In the genomic region with DNA sequence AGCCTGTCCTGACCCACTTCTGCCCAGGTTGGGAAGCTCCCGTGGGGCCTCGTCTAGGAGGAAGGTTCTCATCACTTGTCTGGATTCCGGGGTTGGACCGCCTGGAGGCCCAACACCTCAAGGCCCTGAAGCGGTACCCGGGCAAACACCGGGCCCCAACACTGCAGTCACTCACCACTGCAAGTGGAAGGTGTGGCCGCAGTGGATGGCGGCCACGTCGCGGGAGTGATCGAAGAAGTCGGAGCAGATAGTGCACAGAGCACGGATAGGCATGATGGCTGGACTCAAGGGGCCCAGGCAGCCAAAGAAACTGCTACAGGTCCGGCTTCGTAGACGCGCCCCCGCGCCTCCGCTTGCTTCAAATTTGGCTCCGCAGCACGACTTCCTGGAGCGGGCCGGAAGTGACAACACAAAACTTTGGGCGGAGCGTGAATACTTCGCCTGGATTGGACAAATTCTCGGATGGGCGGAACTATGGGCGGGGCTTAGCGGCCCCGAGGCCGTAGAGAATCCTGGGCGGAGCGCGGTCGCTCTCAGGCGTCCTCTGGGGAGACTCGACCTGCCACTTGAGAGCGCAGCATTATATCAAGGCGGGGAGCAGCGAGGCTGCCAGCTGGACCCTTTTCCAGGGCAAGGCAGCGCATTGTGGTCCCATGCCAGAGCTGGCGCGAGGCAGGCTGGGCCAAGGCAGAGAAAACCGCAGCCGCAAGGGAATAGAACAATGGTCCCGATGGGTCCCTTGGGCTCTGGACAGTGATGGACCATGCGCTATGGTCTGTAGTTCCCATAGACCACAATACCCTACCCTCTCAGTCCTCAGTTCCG, we compare ENCODE assay signal across 8 cellular contexts. TPM values are rescaled to one million over a fixed set of nuclear protein-coding genes. Genes with fewer than 3 reads are reported as not detected.
A peak's percentile ranks its signal among the peaks of the same experiment; 100 is the strongest.
DNase-seq lines count a peak whose midpoint lies in the region; ATAC-seq and TF ChIP-seq lines count a peak whose summit lies in the region.

A gene with protein sequence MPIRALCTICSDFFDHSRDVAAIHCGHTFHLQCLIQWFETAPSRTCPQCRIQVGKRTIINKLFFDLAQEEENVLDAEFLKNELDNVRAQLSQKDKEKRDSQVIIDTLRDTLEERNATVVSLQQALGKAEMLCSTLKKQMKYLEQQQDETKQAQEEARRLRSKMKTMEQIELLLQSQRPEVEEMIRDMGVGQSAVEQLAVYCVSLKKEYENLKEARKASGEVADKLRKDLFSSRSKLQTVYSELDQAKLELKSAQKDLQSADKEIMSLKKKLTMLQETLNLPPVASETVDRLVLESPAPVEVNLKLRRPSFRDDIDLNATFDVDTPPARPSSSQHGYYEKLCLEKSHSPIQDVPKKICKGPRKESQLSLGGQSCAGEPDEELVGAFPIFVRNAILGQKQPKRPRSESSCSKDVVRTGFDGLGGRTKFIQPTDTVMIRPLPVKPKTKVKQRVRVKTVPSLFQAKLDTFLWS (minus strand): TSS at position 384 of the 825 bp plus-strand sequence. CDS start 111 bp downstream, at position 273.

- H3K4me1 ChIP-seq in GM23248 (ENCODE audit: insufficient read depth) (no peaks in the 10 kb centered on the region), Karpas-422 (ENCODE audit: low read length) (peaks cover 29% of the 10 kb centered on the region), fibroblast of lung (ENCODE audit: control insufficient read depth, extremely low read depth, insufficient read depth, low read length) (peaks cover 3% of the 10 kb centered on the region)
- peaks cover 10 to 11% of the 10 kb centered on the region in 2 donors for H3K4me1 ChIP-seq in naive thymus-derived CD4-positive, alpha-beta T cell (ENCODE audit: control insufficient read depth in 2 of 2, insufficient read depth in 2 of 2, low read length in 2 of 2)

- H3K36me3 Mint-ChIP-seq in activated T-helper 1 cell treated with anti-CD3 and anti-CD28 coated beads, Interleukin-12 subunit alpha, Interleukin-12 subunit beta, Interleukin-2, Interleukin-4 antibody, amounts not matched to agents 30 ng/mL and 10 ng/mL and 1 ng/mL, durations not matched to agents 14 hours and 24 hours and 36 hours (ENCODE audit: low read depth): peaks cover 2% of the 10 kb centered on the region
- no peaks in the 10 kb centered on the region for H3K36me3 Mint-ChIP-seq in naive thymus-derived CD4-positive, alpha-beta T cell
- H3K36me3 Mint-ChIP-seq in stimulated activated memory B cell treated with anti-CD40 and anti-IgM and Interleukin-4, amounts not matched to agents 10 μg/mL and 1 μg/mL and 100 μg/mL, for 72 hours: no peaks in the 10 kb centered on the region

- H3K9me3 ChIP-seq in GM23248 (ENCODE audit: low read depth) (no peaks in the 10 kb centered on the region), Karpas-422 (ENCODE audit: low read length) (no peaks in the 10 kb centered on the region), fibroblast of lung (ENCODE audit: control insufficient read depth, insufficient read depth, low read depth, low read length) (no peaks in the 10 kb centered on the region)
- no peaks in the 10 kb centered on the region for H3K9me3 ChIP-seq in naive thymus-derived CD4-positive, alpha-beta T cell (ENCODE audit: control insufficient read depth in 2 of 3, low read length in 3 of 3)

- H3K79me2 ChIP-seq in GM23248 (ENCODE audit: insufficient read depth) (peaks cover 18% of the 10 kb centered on the region), Karpas-422 (ENCODE audit: low read length) (peaks cover 33% of the 10 kb centered on the region), fibroblast of lung (ENCODE audit: control insufficient read depth, insufficient read depth, low read length) (peaks cover 8% of the 10 kb centered on the region)

- H3K4me2 ChIP-seq in GM23248 (ENCODE audit: unreplicated experiment): peak within 1 kb of the TSS; percentile 98
- peak within 1 kb of the TSS; percentile 99 for H3K4me2 ChIP-seq in Karpas-422 (ENCODE audit: low read depth, low read length, poor library complexity, severe bottlenecking)
- peak within 1 kb of the TSS; percentile 87 for H3K4me2 ChIP-seq in fibroblast of lung (ENCODE audit: extremely low read depth, insufficient read depth, low read length)

- H3K27ac Mint-ChIP-seq in activated T-helper 1 cell treated with anti-CD3 and anti-CD28 coated beads, Interleukin-12 subunit alpha, Interleukin-12 subunit beta, Interleukin-2, Interleukin-4 antibody, amounts not matched to agents 30 ng/mL and 10 ng/mL and 1 ng/mL, durations not matched to agents 14 hours and 24 hours and 36 hours: peak within 1 kb of the TSS; percentile 93
- peak within 1 kb of the TSS; percentile 70 to 95 (median 92) for H3K27ac Mint-ChIP-seq in naive thymus-derived CD4-positive, alpha-beta T cell
- peak within 1 kb of the TSS; percentile 72 for H3K27ac Mint-ChIP-seq in stimulated activated memory B cell treated with anti-CD40 and anti-IgM and Interleukin-4, amounts not matched to agents 10 μg/mL and 1 μg/mL and 100 μg/mL, for 72 hours

- peak; percentile 100 for ATAC-seq in naive thymus-derived CD4-positive, alpha-beta T cell
- peak; percentile 99 for ATAC-seq in stimulated activated memory B cell treated with anti-CD40 and anti-IgM and Interleukin-4, amounts not matched to agents 10 μg/mL and 1 μg/mL and 100 μg/mL, for 72 hours

- no peaks in the 10 kb centered on the region for H3K36me3 ChIP-seq in GM23248 (ENCODE audit: low read depth)
- no peaks in the 10 kb centered on the region for H3K36me3 ChIP-seq in Karpas-422 (ENCODE audit: insufficient read depth, low read length)
- no peaks in the 10 kb centered on the region for H3K36me3 ChIP-seq in fibroblast of lung (ENCODE audit: control insufficient read depth, insufficient read depth, low read length)
- no peaks in the 10 kb centered on the region for H3K36me3 ChIP-seq in naive thymus-derived CD4-positive, alpha-beta T cell (ENCODE audit: control insufficient read depth in 2 of 3, insufficient read depth in 3 of 3, low read length in 3 of 3)

- H3K9me2 ChIP-seq in GM23248 (ENCODE audit: insufficient read depth): no peaks in the 10 kb centered on the region
- H3K9me2 ChIP-seq in Karpas-422 (replicated peaks; ENCODE audit: insufficient read depth, low read length): no peaks in the 10 kb centered on the region

- CTCF ChIA-PET in naive thymus-derived CD4-positive, alpha-beta T cell (lab: Charles Lee): interaction anchor here (0.7 to 1.1 kb wide), 2 partner anchors 17 to 54 kb away, joined by 4 read pairs; no protein-coding TSS in a partner anchor

- peaks cover 18% of the 10 kb centered on the region for H3K4me1 Mint-ChIP-seq in activated T-helper 1 cell treated with anti-CD3 and anti-CD28 coated beads, Interleukin-12 subunit alpha, Interleukin-12 subunit beta, Interleukin-2, Interleukin-4 antibody, amounts not matched to agents 30 ng/mL and 10 ng/mL and 1 ng/mL, durations not matched to agents 14 hours and 24 hours and 36 hours (ENCODE audit: low read depth)
- peaks cover 4 to 19% (median 13%) of the 10 kb centered on the region in 7 donors for H3K4me1 Mint-ChIP-seq in naive thymus-derived CD4-positive, alpha-beta T cell
- H3K4me1 Mint-ChIP-seq in stimulated activated memory B cell treated with anti-CD40 and anti-IgM and Interleukin-4, amounts not matched to agents 10 μg/mL and 1 μg/mL and 100 μg/mL, for 72 hours: peaks cover 9% of the 10 kb centered on the region

- H3K9ac ChIP-seq in GM23248: peak within 1 kb of the TSS; percentile 82
- H3K9ac ChIP-seq in Karpas-422 (ENCODE audit: low read length): peak within 1 kb of the TSS; percentile 83
- peak within 1 kb of the TSS; percentile 50 for H3K9ac ChIP-seq in fibroblast of lung (ENCODE audit: insufficient read depth, low read length)

- H3K4me3 Mint-ChIP-seq in activated T-helper 1 cell treated with anti-CD3 and anti-CD28 coated beads, Interleukin-12 subunit alpha, Interleukin-12 subunit beta, Interleukin-2, Interleukin-4 antibody, amounts not matched to agents 30 ng/mL and 10 ng/mL and 1 ng/mL, durations not matched to agents 14 hours and 24 hours and 36 hours: peak within 1 kb of the TSS; percentile 97
- H3K4me3 Mint-ChIP-seq in naive thymus-derived CD4-positive, alpha-beta T cell: peak within 1 kb of the TSS; percentile 80 to 94 (median 88)
- H3K4me3 Mint-ChIP-seq in stimulated activated memory B cell treated with anti-CD40 and anti-IgM and Interleukin-4, amounts not matched to agents 10 μg/mL and 1 μg/mL and 100 μg/mL, for 72 hours: peak within 1 kb of the TSS; percentile 86

- H2AFZ ChIP-seq in GM23248 (peak within 1 kb of the TSS; percentile 98), Karpas-422 (ENCODE audit: low read length) (peak within 1 kb of the TSS; percentile 94), fibroblast of lung (ENCODE audit: low read length) (peak within 1 kb of the TSS; percentile 99)

- TF ChIP-seq CTCF in fibroblast of lung (conservative IDR thresholded peaks at IDR 0.05 in 1 of 2, IDR thresholded peaks at IDR 0.05 in 1 of 2; ENCODE audit: low read depth in 1 of 2, low read length in 2 of 2): no peak

- H3K4me3 ChIP-seq in GM23248 (peak within 1 kb of the TSS; percentile 98), Karpas-422 (ENCODE audit: low read length) (peak within 1 kb of the TSS; percentile 85), fibroblast of lung (replicated peaks in 1 of 4; ENCODE audit: control extremely low read depth in 1 of 4, insufficient read depth in 1 of 4, low read depth in 3 of 4, low read length in 4 of 4) (peak within 1 kb of the TSS; percentile 66 to 74 (median 70))
- H3K4me3 ChIP-seq in naive thymus-derived CD4-positive, alpha-beta T cell (ENCODE audit: low read length): peak within 1 kb of the TSS; percentile 75

- POLR2A ChIA-PET in naive thymus-derived CD4-positive, alpha-beta T cell (lab: Charles Lee): interaction anchor here (0.5 to 2.1 kb wide), 8 partner anchors 43 to 409 kb away, joined by 3 to 6 read pairs (median 4); a partner anchor contains a TSS

- no peaks in the 10 kb centered on the region for H3K9me3 Mint-ChIP-seq in activated T-helper 1 cell treated with anti-CD3 and anti-CD28 coated beads, Interleukin-12 subunit alpha, Interleukin-12 subunit beta, Interleukin-2, Interleukin-4 antibody, amounts not matched to agents 30 ng/mL and 10 ng/mL and 1 ng/mL, durations not matched to agents 14 hours and 24 hours and 36 hours
- H3K9me3 Mint-ChIP-seq in naive thymus-derived CD4-positive, alpha-beta T cell: no peaks in the 10 kb centered on the region
- no peaks in the 10 kb centered on the region for H3K9me3 Mint-ChIP-seq in stimulated activated memory B cell treated with anti-CD40 and anti-IgM and Interleukin-4, amounts not matched to agents 10 μg/mL and 1 μg/mL and 100 μg/mL, for 72 hours

- WGBS in GM23248 (ENCODE audit: low coverage in 1 of 2, low lambda C conversion rate in 2 of 2, missing lambda C conversion rate in 2 of 2), 2 experiments: 1% methylated on average over 52 of the region's 52 CpGs

- intact Hi-C loops in activated T-helper 1 cell treated with anti-CD3 and anti-CD28 coated beads, Interleukin-12 subunit alpha, Interleukin-12 subunit beta, Interleukin-2, Interleukin-4 antibody, amounts not matched to agents 30 ng/mL and 10 ng/mL and 1 ng/mL, durations not matched to agents 14 hours and 24 hours and 36 hours (cut with micrococcal nuclease): loop anchor here (1.0 to 2.0 kb wide), 13 partner anchors 13 to 736 kb away; a partner anchor contains a TSS
- intact Hi-C loops in naive thymus-derived CD4-positive, alpha-beta T cell (cut with micrococcal nuclease): loop anchor here (1.0 to 5.0 kb wide), 14 partner anchors 47 to 1554 kb away; a partner anchor contains a TSS

- no peaks in the 10 kb centered on the region for H4K20me1 ChIP-seq in GM23248 (ENCODE audit: insufficient read depth)
- H4K20me1 ChIP-seq in Karpas-422 (ENCODE audit: insufficient read depth, low read depth, low read length): no peaks in the 10 kb centered on the region
- H4K20me1 ChIP-seq in fibroblast of lung (ENCODE audit: control insufficient read depth, extremely low read depth, insufficient read depth, low read length): no peaks in the 10 kb centered on the region

- in situ Hi-C loops in GM23248 (cut with MboI): no loop called here

- H3K27me3 ChIP-seq in GM23248 (replicated peaks; ENCODE audit: insufficient read depth) (no peaks in the 10 kb centered on the region), Karpas-422 (ENCODE audit: low read length) (no peaks in the 10 kb centered on the region), fibroblast of lung (ENCODE audit: control insufficient read depth, insufficient read depth, low read length) (no peaks in the 10 kb centered on the region)
- no peaks in the 10 kb centered on the region for H3K27me3 ChIP-seq in naive thymus-derived CD4-positive, alpha-beta T cell (ENCODE audit: control insufficient read depth in 2 of 2, insufficient read depth in 2 of 2, low read length in 2 of 2)

- H3F3A ChIP-seq in GM23248 (ENCODE audit: insufficient read depth): no peaks in the 10 kb centered on the region

- H3K27me3 Mint-ChIP-seq in activated T-helper 1 cell treated with anti-CD3 and anti-CD28 coated beads, Interleukin-12 subunit alpha, Interleukin-12 subunit beta, Interleukin-2, Interleukin-4 antibody, amounts not matched to agents 30 ng/mL and 10 ng/mL and 1 ng/mL, durations not matched to agents 14 hours and 24 hours and 36 hours (ENCODE audit: insufficient read depth): no peaks in the 10 kb centered on the region
- no peaks in the 10 kb centered on the region for H3K27me3 Mint-ChIP-seq in naive thymus-derived CD4-positive, alpha-beta T cell
- peaks cover 4% of the 10 kb centered on the region for H3K27me3 Mint-ChIP-seq in stimulated activated memory B cell treated with anti-CD40 and anti-IgM and Interleukin-4, amounts not matched to agents 10 μg/mL and 1 μg/mL and 100 μg/mL, for 72 hours

- H3K27ac ChIP-seq in GM23248: peak within 1 kb of the TSS; percentile 15; the same call in 1 of the 2 replicates
- no peak within 1 kb of the TSS; the same call in 1 of the 2 replicates for H3K27ac ChIP-seq in Karpas-422 (ENCODE audit: low read length)
- peak within 1 kb of the TSS; percentile 39 for H3K27ac ChIP-seq in fibroblast of lung (ENCODE audit: insufficient read depth, low read length)
- peak within 1 kb of the TSS; percentile 71 for H3K27ac ChIP-seq in naive thymus-derived CD4-positive, alpha-beta T cell (ENCODE audit: low read depth, low read length)

- DNase-seq in Daoy (ENCODE audit: low read depth) (peak; percentile 91), GM23248 (peak; percentile 98), Karpas-422 (peak; percentile 99), RPMI7951 (ENCODE audit: low read depth) (peak; percentile 92), fibroblast of lung (ENCODE audit: low read depth in 2 of 2) (peak; percentile 88 to 91)
- peak; percentile 93 for DNase-seq in activated T-helper 1 cell treated with anti-CD3 and anti-CD28 coated beads, Interleukin-12 subunit alpha, Interleukin-12 subunit beta, Interleukin-2, Interleukin-4 antibody, amounts not matched to agents 30 ng/mL and 10 ng/mL and 1 ng/mL, durations not matched to agents 14 hours and 24 hours and 36 hours (ENCODE audit: low spot score)
- DNase-seq in naive thymus-derived CD4-positive, alpha-beta T cell: peak; percentile 89 to 96 (median 93)

RNA-seq across cellular contexts. Expression of the gene that starts here (rescaled TPM):
- total RNA-seq in Daoy (2014; rRNA removed; shearing (Covaris generic)): 6.6 and 10.4 TPM in 2 replicates
- 4.5 and 6.6 TPM in 2 replicates for total RNA-seq in GM23248 (2014; rRNA removed; shearing (Covaris generic))
- polyA plus RNA-seq in GM23248 (2016; fragmentation: Nextera tagmentation; extraction: Ambion mirVana): 4.1 and 5.2 TPM in 2 replicates
- 5.9 and 9.2 TPM in 2 replicates for total RNA-seq in Karpas-422 (2014; rRNA removed; shearing (Covaris generic); ENCODE audit: low replicate concordance)
- total RNA-seq in RPMI7951 (2014; rRNA removed; shearing (Covaris generic)): 13.5 and 15.0 TPM in 2 replicates
- total RNA-seq in activated T-helper 1 cell treated with anti-CD3 and anti-CD28 coated beads, Interleukin-12 subunit alpha, Interleukin-12 subunit beta, Interleukin-2, Interleukin-4 antibody, amounts not matched to agents 30 ng/mL and 10 ng/mL and 1 ng/mL, durations not matched to agents 14 hours and 24 hours and 36 hours: 26.5 and 27.9 TPM in 2 replicates
- total RNA-seq in fibroblast of lung: 0.77 and 2.0 TPM in 2 replicates
- 2.5 and 7.0 TPM in 2 replicates for polyA plus RNA-seq in fibroblast of lung
- 2.0 and 6.4 TPM in 2 replicates for polyA plus RNA-seq in fibroblast of lung (2012)
- 2.0 and 16.2 TPM in 2 replicates for polyA minus RNA-seq in fibroblast of lung (ENCODE audit: low replicate concordance)
- total RNA-seq in naive thymus-derived CD4-positive, alpha-beta T cell: 10 to 100 TPM in 1 of 5 experiments, 1 to 10 TPM in 4; 4.1 to 22.5 (median 5.7) TPM
- polyA plus RNA-seq in naive thymus-derived CD4-positive, alpha-beta T cell: 1 to 10 TPM; 2.7 to 3.8 TPM
